In the genomic region with DNA sequence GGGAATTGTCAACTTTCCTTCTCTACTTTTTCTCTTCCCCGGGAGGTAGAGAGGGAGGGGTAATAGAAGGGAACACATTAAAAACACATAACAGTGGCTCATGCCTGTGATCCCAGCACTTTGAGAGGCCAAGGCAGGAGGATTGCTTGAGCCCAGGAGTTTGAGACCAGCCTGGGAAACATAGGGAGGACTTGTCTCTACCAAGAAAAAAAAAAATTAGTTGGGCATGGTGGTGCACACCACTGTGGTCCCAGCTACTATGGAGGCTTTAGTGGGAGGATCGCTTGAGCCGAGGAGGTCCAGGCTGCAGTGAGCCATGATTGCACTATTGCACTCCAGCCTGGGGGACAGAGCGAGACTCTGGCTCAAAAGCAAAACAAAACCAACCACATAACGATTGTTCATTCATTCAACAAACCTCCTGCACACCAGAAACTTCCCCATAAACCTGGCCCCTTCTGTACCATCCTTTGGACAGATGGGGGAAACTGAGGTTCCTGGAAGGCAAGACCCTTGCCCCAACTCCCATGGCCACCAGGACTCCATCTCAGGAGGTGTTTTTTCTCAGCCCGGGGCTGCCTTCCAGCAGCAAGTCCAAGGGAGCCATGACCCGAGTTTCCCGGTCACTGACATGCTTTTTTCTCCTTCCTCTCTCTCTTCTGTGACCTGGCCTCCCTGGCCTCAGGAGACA, we compare ENCODE assay signal across 11 cellular contexts. TPM values are rescaled to one million over a fixed set of nuclear protein-coding genes. Genes with fewer than 3 reads are reported as not detected.
A peak's percentile ranks its signal among the peaks of the same experiment; 100 is the strongest.
DNase-seq lines count a peak whose midpoint lies in the region; ATAC-seq and TF ChIP-seq lines count a peak whose summit lies in the region.
"Had no signal": no experiment of that assay in that cellular context is flagged by ENCODE, and none has a peak within 500 bp of the region (broad histone marks: within the 10 kb centered on the region; RNA-seq: fewer than 3 reads in every experiment).

No MANE protein-coding gene starts in this region.

- ATAC-seq in stimulated activated memory B cell treated with anti-CD40 and anti-IgM and Interleukin-4, amounts not matched to agents 10 μg/mL and 1 μg/mL and 100 μg/mL, for 72 hours, result no peak
- no peak for ATAC-seq in GM19351 (IDR thresholded peaks at IDR 0.05; ENCODE audit: unreplicated experiment)

- H3K36me3 ChIP-seq in mammary epithelial cell (ENCODE audit: insufficient read depth, low read length), result no peaks in the 10 kb centered on the region
- no peaks in the 10 kb centered on the region for H3K36me3 ChIP-seq in iPS-18a (ENCODE audit: control insufficient read depth, low read depth, low read length)

- no peak overlapping the region for H2AFZ ChIP-seq in mammary epithelial cell (ENCODE audit: low read depth, low read length)

- intact Hi-C loops in MCF 10A (cut with micrococcal nuclease) (no loop called here), mammary epithelial cell (cut with micrococcal nuclease) (no loop called here)

- H4K20me1 ChIP-seq in mammary epithelial cell (ENCODE audit: insufficient read depth, low read length), result no peaks in the 10 kb centered on the region

- POLR2A ChIA-PET in MCF 10A (lab: Yijun Ruan, JAX), result interaction anchor here (1.0 kb wide), 1 partner anchor 68 kb away, joined by 3 read pairs; no protein-coding TSS in a partner anchor

- H3K27ac Mint-ChIP-seq in MCF 10A (ENCODE audit: low read depth, unreplicated experiment), result no peak overlapping the region
- H3K27ac Mint-ChIP-seq in stimulated activated memory B cell treated with anti-CD40 and anti-IgM and Interleukin-4, amounts not matched to agents 10 μg/mL and 1 μg/mL and 100 μg/mL, for 72 hours, result peak overlapping the region; percentile 10
- H3K27ac Mint-ChIP-seq: activated CD4-positive, alpha-beta T cell treated with anti-CD3 and anti-CD28 coated beads, Interleukin-2, amount 10 ng/mL, durations not matched to agents 7 days and 5 days had no signal

- H3K27me3 ChIP-seq in mammary epithelial cell (ENCODE audit: insufficient read depth, low read length), result no peaks in the 10 kb centered on the region
- H3K27me3 ChIP-seq in iPS-18a (ENCODE audit: control insufficient read depth, insufficient read depth, low read length), result peaks cover 78% of the 10 kb centered on the region

- no peak for DNase-seq in MCF 10A (ENCODE audit: unreplicated experiment)
- no peak for DNase-seq in mammary epithelial cell
- peak; percentile 39 for DNase-seq in astrocyte of the hippocampus (ENCODE audit: low read depth, low spot score)
- DNase-seq in NCI-H1436 treated with DMSO at 0.1 percent for 48 hours (lab: John Stamatoyannopoulos, UW), result no peak
- no peak for DNase-seq in GDM1 (lab: John Stamatoyannopoulos, UW)
- DNase-seq: activated CD4-positive, alpha-beta T cell treated with anti-CD3 and anti-CD28 coated beads, Interleukin-2, amount 10 ng/mL, durations not matched to agents 7 days and 5 days; head of caudate nucleus; NCI-H2107 had no signal

- no peak overlapping the region for H3K4me3 ChIP-seq in mammary epithelial cell (replicated peaks in 1 of 3; ENCODE audit: insufficient read depth in 1 of 3, low read depth in 2 of 3, low read length in 3 of 3)
- H3K4me3 ChIP-seq in iPS-18a (ENCODE audit: low read length), result peak overlapping the region; percentile 52

- no peak for TF ChIP-seq CTCF in MCF 10A (IDR thresholded peaks at IDR 0.05; ENCODE audit: unreplicated experiment)
- no peak for TF ChIP-seq CTCF in mammary epithelial cell (conservative IDR thresholded peaks at IDR 0.05 in 1 of 2, IDR thresholded peaks at IDR 0.05 in 1 of 2; ENCODE audit: extremely low read depth in 1 of 2, insufficient read depth in 1 of 2, low read depth in 1 of 2, low read length in 2 of 2)

- WGBS in mammary epithelial cell (ENCODE audit: low coverage, missing lambda C conversion rate), result 71% methylated on average over 6 of the region's 8 CpGs

- dilution Hi-C loops in mammary epithelial cell (cut with HindIII; ENCODE audit: low sequenced_read_pairs), result loop anchor here (10.0 kb wide), 2 partner anchors 223 to 237 kb away; a partner anchor contains a TSS

- H3K4me1 ChIP-seq in mammary epithelial cell (ENCODE audit: insufficient read depth, low read length) (peaks cover 14% of the 10 kb centered on the region), iPS-18a (ENCODE audit: control insufficient read depth, low read depth, low read length) (peaks cover 5% of the 10 kb centered on the region)

- H3K4me2 ChIP-seq in mammary epithelial cell (ENCODE audit: insufficient read depth, low read depth, low read length), result no peak overlapping the region

- peaks cover 95% of the 10 kb centered on the region for H3K36me3 Mint-ChIP-seq in MCF 10A (ENCODE audit: insufficient read depth, unreplicated experiment)
- H3K36me3 Mint-ChIP-seq in stimulated activated memory B cell treated with anti-CD40 and anti-IgM and Interleukin-4, amounts not matched to agents 10 μg/mL and 1 μg/mL and 100 μg/mL, for 72 hours, result peaks cover 6% of the 10 kb centered on the region

- no TSS peak for BruUV-seq in MCF 10A (replicated peaks; lab: Mats Ljungman, UMichigan)
- no TSS peak for BruUV-seq in mammary epithelial cell (replicated peaks; lab: Mats Ljungman, UMichigan)

- in situ Hi-C loops in mammary epithelial cell (cut with MboI; ENCODE audit: low sequenced_read_pairs in 2 of 2), result loop anchor here in 1 of 2 donors (10.0 kb wide), 1 partner anchor 47 kb away; a partner anchor contains a TSS

- H3K27ac ChIP-seq in mammary epithelial cell (ENCODE audit: insufficient read depth, low read depth, low read length), result no peak overlapping the region
- H3K27ac ChIP-seq in iPS-18a (ENCODE audit: low read length), result no peak overlapping the region

- H3K9ac ChIP-seq in mammary epithelial cell (ENCODE audit: insufficient read depth, low read length) (no peak overlapping the region), iPS-18a (ENCODE audit: low read length) (no peak overlapping the region)

- no peaks in the 10 kb centered on the region for H3K9me3 ChIP-seq in mammary epithelial cell (replicated peaks; ENCODE audit: insufficient read depth, low read length)
- H3K9me3 ChIP-seq in iPS-18a (ENCODE audit: control insufficient read depth, low read depth, low read length), result no peaks in the 10 kb centered on the region

- no peaks in the 10 kb centered on the region for H3K79me2 ChIP-seq in mammary epithelial cell (ENCODE audit: insufficient read depth, low read length)

- CTCF ChIA-PET in MCF 10A (lab: Yijun Ruan, JAX) (interaction anchor here (0.9 to 1.3 kb wide), 4 partner anchors 13 to 32 kb away, joined by 3 to 10 read pairs (median 6); no protein-coding TSS in a partner anchor), mammary epithelial cell (lab: Charles Lee; ENCODE audit: low non-redundant PET) (no interaction called here)

- H3K4me3 Mint-ChIP-seq in MCF 10A (ENCODE audit: unreplicated experiment), result peak overlapping the region; percentile 13
- no peak overlapping the region for H3K4me3 Mint-ChIP-seq in stimulated activated memory B cell treated with anti-CD40 and anti-IgM and Interleukin-4, amounts not matched to agents 10 μg/mL and 1 μg/mL and 100 μg/mL, for 72 hours
- H3K4me3 Mint-ChIP-seq: activated CD4-positive, alpha-beta T cell treated with anti-CD3 and anti-CD28 coated beads, Interleukin-2, amount 10 ng/mL, durations not matched to agents 7 days and 5 days had no signal

- H3K27me3 Mint-ChIP-seq in MCF 10A (ENCODE audit: insufficient read depth, unreplicated experiment), result no peaks in the 10 kb centered on the region
- H3K27me3 Mint-ChIP-seq in stimulated activated memory B cell treated with anti-CD40 and anti-IgM and Interleukin-4, amounts not matched to agents 10 μg/mL and 1 μg/mL and 100 μg/mL, for 72 hours, result no peaks in the 10 kb centered on the region

- no peaks in the 10 kb centered on the region for H3K9me3 Mint-ChIP-seq in MCF 10A (ENCODE audit: unreplicated experiment)
- no peaks in the 10 kb centered on the region for H3K9me3 Mint-ChIP-seq in stimulated activated memory B cell treated with anti-CD40 and anti-IgM and Interleukin-4, amounts not matched to agents 10 μg/mL and 1 μg/mL and 100 μg/mL, for 72 hours
- H3K9me3 Mint-ChIP-seq: activated CD4-positive, alpha-beta T cell treated with anti-CD3 and anti-CD28 coated beads, Interleukin-2, amount 10 ng/mL, durations not matched to agents 7 days and 5 days had no signal

- peaks cover 6% of the 10 kb centered on the region for H3K4me1 Mint-ChIP-seq in MCF 10A (ENCODE audit: insufficient read depth, unreplicated experiment)
- peaks cover 74% of the 10 kb centered on the region for H3K4me1 Mint-ChIP-seq in stimulated activated memory B cell treated with anti-CD40 and anti-IgM and Interleukin-4, amounts not matched to agents 10 μg/mL and 1 μg/mL and 100 μg/mL, for 72 hours

RNA-seq across cellular contexts. Expression of a gene that starts 4.2 kb away (rescaled TPM):
- total RNA-seq in MCF 10A (2022) (13.3 and 29.3 TPM in 2 replicates), mammary epithelial cell (10 to 100 TPM in 1 of 2 donors, 1 to 10 TPM in 1; 1.8 to 49.1 TPM)
- 2.6 TPM for polyA plus RNA-seq in mammary epithelial cell
- polyA minus RNA-seq in mammary epithelial cell, result 27.0 TPM

RNA-seq across cellular contexts. Expression of a gene that starts 24.8 kb away (rescaled TPM):
- total RNA-seq in MCF 10A (2022) (3.5 and 5.1 TPM in 2 replicates), mammary epithelial cell (10 to 100 TPM; 11.0 to 16.9 TPM)
- polyA plus RNA-seq in mammary epithelial cell, result 11.5 TPM
- polyA minus RNA-seq in mammary epithelial cell, result 11.9 TPM

RNA-seq across cellular contexts. Expression of a gene that starts 26.2 kb away (rescaled TPM):
- total RNA-seq in MCF 10A (2022) (0.33 and 0.42 TPM in 2 replicates), mammary epithelial cell (1 to 10 TPM; 1.3 to 2.1 TPM)
- polyA plus RNA-seq in mammary epithelial cell, result 2.3 TPM
- polyA minus RNA-seq in mammary epithelial cell, result not detected

RNA-seq across cellular contexts. Expression of a gene that starts 35.3 kb away (rescaled TPM):
- 168 and 178 TPM in 2 replicates for total RNA-seq in MCF 10A (2022)
- 100 to 1,000 TPM; 160 to 201 TPM for total RNA-seq in mammary epithelial cell
- polyA plus RNA-seq in mammary epithelial cell, result 93.9 TPM
- polyA minus RNA-seq in mammary epithelial cell, result 122 TPM

RNA-seq across cellular contexts. Expression of a gene that starts 48.3 kb away (rescaled TPM):
- total RNA-seq in MCF 10A (2022) (186 and 227 TPM in 2 replicates), mammary epithelial cell (100 to 1,000 TPM in 1 of 2 donors, 10 to 100 TPM in 1; 81.9 to 316 TPM)
- polyA plus RNA-seq in mammary epithelial cell, result 224 TPM
- 242 TPM for polyA minus RNA-seq in mammary epithelial cell
